24 cellular contexts compared by ENCODE assay signal in the genomic region with DNA sequence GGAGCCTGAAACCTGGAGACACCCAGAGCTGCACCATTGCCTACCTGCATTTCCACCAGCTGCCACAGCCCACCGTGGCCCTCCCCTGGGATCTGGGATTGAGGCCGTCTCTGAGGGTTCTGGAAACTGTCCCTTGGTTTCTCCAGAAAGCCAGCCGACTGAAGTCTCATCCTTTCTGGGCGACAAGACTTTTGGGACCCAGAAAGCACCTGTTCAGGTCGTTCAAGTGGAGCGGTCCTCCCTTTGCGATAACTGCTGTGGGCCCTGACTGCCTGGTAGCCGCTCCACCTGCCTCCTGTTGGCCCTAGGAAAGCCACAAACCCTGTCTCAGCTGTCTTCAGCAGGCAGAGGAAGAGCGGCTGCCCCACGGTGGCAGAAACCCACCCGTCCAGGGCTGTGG.
"Had no signal": no experiment of that assay in that cellular context is flagged by ENCODE, and none has a peak within 500 bp of the region (broad histone marks: within the 10 kb centered on the region; RNA-seq: fewer than 3 reads in every experiment).

No MANE protein-coding gene starts in this region.

- H3K36me3 ChIP-seq: esophagus muscularis mucosa, gastroesophageal sphincter, heart left ventricle, left ventricle myocardium inferior, lower lobe of right lung had no signal

- H3K4me1 ChIP-seq: esophagus muscularis mucosa, foreskin keratinocyte, gastroesophageal sphincter, heart left ventricle, left ventricle myocardium inferior, lower lobe of right lung had no signal

- DNase-seq: dermis blood vessel endothelial cell; dorsolateral prefrontal cortex; effector CD4-positive, alpha-beta T cell; effector memory CD4-positive, alpha-beta T cell; foreskin keratinocyte; heart left ventricle; hypothalamus; immature natural killer cell; islet precursor cell; kidney; kidney glomerular epithelial cell; left colon; left ventricle myocardium inferior; lower lobe of right lung; mesenchymal stem cell; mucosa of descending colon had no signal

- H3K27ac ChIP-seq: coronary artery, dorsolateral prefrontal cortex, esophagus muscularis mucosa, foreskin keratinocyte, gastroesophageal sphincter, heart left ventricle, hepatocyte, left ventricle myocardium inferior, lower lobe of right lung had no signal

- H2AFZ ChIP-seq: hepatocyte had no signal

- ATAC-seq: foreskin keratinocyte, gastroesophageal sphincter, heart left ventricle, left colon, left lobe of liver, lower lobe of right lung, mucosa of descending colon had no signal

- FAIRE-seq: colon, endothelial cell of umbilical vein, frontal cortex, kidney had no signal

- H3K27me3 ChIP-seq: foreskin keratinocyte, hepatocyte had no signal

- H3K9me3 ChIP-seq: esophagus muscularis mucosa, gastroesophageal sphincter, heart left ventricle, left ventricle myocardium inferior, lower lobe of right lung, mucosa of descending colon had no signal

- H3K4me2 ChIP-seq: hepatocyte had no signal

- H3K79me2 ChIP-seq: hepatocyte had no signal

- H3K4me3 ChIP-seq: coronary artery, dorsolateral prefrontal cortex, esophagus muscularis mucosa, gastroesophageal sphincter, heart left ventricle, hepatocyte, left ventricle myocardium inferior, lower lobe of right lung, mucosa of descending colon had no signal
